ENCODE assay signal across 28 cellular contexts in genomic region chr7:94057955-94058354, GRCh38.
"Had no signal": no experiment of that assay in that cellular context is flagged by ENCODE, and none has a peak within 500 bp of the region (broad histone marks: within the 10 kb centered on the region; RNA-seq: fewer than 3 reads in every experiment).

No MANE protein-coding gene starts in this region.

- H3K4me3 Mint-ChIP-seq: activated CD4-positive, alpha-beta T cell treated with anti-CD3 and anti-CD28 coated beads, Interleukin-2, amount 10 ng/mL, durations not matched to agents 7 days and 5 days; activated CD8-positive, alpha-beta T cell treated with anti-CD3 and anti-CD28 coated beads, Interleukin-2, amount 10 ng/mL, durations not matched to agents 7 days and 5 days; activated naive CD4-positive, alpha-beta T cell treated with anti-CD3 and anti-CD28 coated beads for 36 hours; activated T-cell treated with anti-CD3 and anti-CD28 coated beads, Interleukin-2, amount 50 U/mL, for 24 hours; T-helper 1 cell treated with Interleukin-12 subunit alpha and Interleukin-12 subunit beta and Interleukin-4 antibody, amounts not matched to agents 30 μg/mL and 1 μg/mL, for 36 hours; T-helper 2 cell treated with Interferon-gamma antibody and Interleukin-4, amounts not matched to agents 5 μg/mL and 100 μg/mL, for 36 hours had no signal

- H3K27me3 ChIP-seq: adrenal gland, body of pancreas, breast epithelium, SJSA1 had no signal

- H3K9me3 Mint-ChIP-seq: activated CD4-positive, alpha-beta T cell treated with anti-CD3 and anti-CD28 coated beads, Interleukin-2, amount 10 ng/mL, durations not matched to agents 7 days and 5 days; activated naive CD4-positive, alpha-beta T cell treated with anti-CD3 and anti-CD28 coated beads for 36 hours; activated T-cell treated with anti-CD3 and anti-CD28 coated beads, Interleukin-2, amount 50 U/mL, for 24 hours; T-helper 1 cell treated with Interleukin-12 subunit alpha and Interleukin-12 subunit beta and Interleukin-4 antibody, amounts not matched to agents 30 μg/mL and 1 μg/mL, for 36 hours; T-helper 2 cell treated with Interferon-gamma antibody and Interleukin-4, amounts not matched to agents 5 μg/mL and 100 μg/mL, for 36 hours had no signal

- H3K27ac Mint-ChIP-seq: activated CD4-positive, alpha-beta T cell treated with anti-CD3 and anti-CD28 coated beads, Interleukin-2, amount 10 ng/mL, durations not matched to agents 7 days and 5 days; activated CD8-positive, alpha-beta T cell treated with anti-CD3 and anti-CD28 coated beads, Interleukin-2, amount 10 ng/mL, durations not matched to agents 7 days and 5 days; activated naive CD4-positive, alpha-beta T cell treated with anti-CD3 and anti-CD28 coated beads for 36 hours; activated naive CD4-positive, alpha-beta T cell treated with anti-CD3 and anti-CD28 coated beads, Interleukin-2, amount 50 U/mL, for 72 hours; activated T-cell treated with anti-CD3 and anti-CD28 coated beads, Interleukin-2, amount 50 U/mL, for 24 hours; T-helper 1 cell treated with Interleukin-12 subunit alpha and Interleukin-12 subunit beta and Interleukin-4 antibody, amounts not matched to agents 30 μg/mL and 1 μg/mL, for 36 hours; T-helper 2 cell treated with Interferon-gamma antibody and Interleukin-4, amounts not matched to agents 5 μg/mL and 100 μg/mL, for 36 hours had no signal

- H3K4me3 ChIP-seq: adrenal gland, body of pancreas, breast epithelium, SJSA1 had no signal

- H3K9ac ChIP-seq: SK-N-SH had no signal

- H3K27ac ChIP-seq: adrenal gland, body of pancreas, breast epithelium, SJSA1 had no signal

- DNase-seq: activated CD4-positive, alpha-beta T cell treated with anti-CD3 and anti-CD28 coated beads, Interleukin-2, amount 10 ng/mL, durations not matched to agents 7 days and 5 days; activated CD4-positive, alpha-beta T cell treated with anti-CD3 and anti-CD28 coated beads, Interleukin-2, amount 50 U/mL, for 48 hours; activated CD8-positive, alpha-beta T cell treated with anti-CD3 and anti-CD28 coated beads, Interleukin-2, amount 10 ng/mL, durations not matched to agents 7 days and 5 days; activated gamma-delta T cell treated with Interleukin-2 at 50 U/mL for 16 hours; activated naive CD4-positive, alpha-beta T cell treated with anti-CD3 and anti-CD28 coated beads for 36 hours; activated T-cell treated with anti-CD3 and anti-CD28 coated beads, Interleukin-2, amount 50 U/mL, for 24 hours; adrenal gland; body of pancreas; cerebellar nuclear complex; Karpas-422; KBM-7; NCI-H1105; NCI-H1417 treated with DMSO at 0.1 percent for 48 hours; NCI-H1694; NCI-H1930; NCI-H2081 treated with DMSO at 0.1 percent for 48 hours; NCI-H226; NCI-H524 treated with DMSO at 0.1 percent for 48 hours; OCI-M1; SHP77 treated with DMSO at 0.1 percent for 48 hours; SK-N-SH had no signal

- ATAC-seq: activated CD8-positive, alpha-beta T cell treated with anti-CD3 and anti-CD28 coated beads, Interleukin-2, amount 10 ng/mL, durations not matched to agents 7 days and 5 days; activated naive CD4-positive, alpha-beta T cell treated with anti-CD3 and anti-CD28 coated beads, Interleukin-2, amount 50 U/mL, for 72 hours; body of pancreas had no signal

- H3K36me3 ChIP-seq: adrenal gland, breast epithelium, SJSA1 had no signal

- H3K4me1 ChIP-seq: adrenal gland, body of pancreas, breast epithelium, SJSA1 had no signal

- H3K4me2 ChIP-seq: SK-N-SH had no signal

- H3K36me3 Mint-ChIP-seq: activated naive CD4-positive, alpha-beta T cell treated with anti-CD3 and anti-CD28 coated beads, Interleukin-2, amount 50 U/mL, for 72 hours had no signal

- FAIRE-seq: astrocyte, TTC549 had no signal

- H3K9me3 ChIP-seq: adrenal gland, body of pancreas, breast epithelium, SJSA1, SK-N-SH had no signal
